In the genomic region with DNA sequence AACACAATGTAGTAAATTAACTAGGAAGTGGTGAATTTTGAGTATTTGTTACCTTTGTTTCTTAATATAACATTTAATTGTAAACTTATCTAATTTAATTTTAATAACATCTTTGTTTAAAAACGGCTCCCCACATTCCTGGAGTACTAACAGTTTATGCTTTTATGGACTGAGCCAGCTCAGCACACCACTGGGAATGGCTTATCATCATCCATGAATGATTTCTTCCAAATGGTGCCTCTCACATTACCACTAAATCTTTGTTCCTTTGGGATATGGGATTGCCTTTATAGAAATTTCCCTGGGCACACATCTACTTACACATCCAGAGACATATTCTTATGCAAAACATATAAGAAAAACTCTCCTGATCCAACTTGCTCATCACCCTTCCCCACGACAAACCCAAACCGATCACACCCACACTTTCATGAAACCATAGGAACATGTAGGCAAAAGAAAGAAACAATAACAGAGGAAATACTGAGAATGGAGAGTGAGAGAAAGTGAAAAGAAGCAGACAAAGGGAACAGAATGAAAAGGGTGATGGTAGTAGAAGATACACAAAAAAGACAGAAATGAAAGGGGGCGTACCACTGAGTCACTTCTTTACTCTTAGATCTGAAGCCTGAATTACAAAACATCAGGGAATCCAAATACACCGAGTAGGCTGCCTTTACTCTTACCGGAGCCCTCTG, we compare ENCODE assay signal across 29 cellular contexts. TPM values are rescaled to one million over a fixed set of nuclear protein-coding genes. Genes with fewer than 3 reads are reported as not detected.
DNase-seq lines count a peak whose midpoint lies in the region; ATAC-seq and TF ChIP-seq lines count a peak whose summit lies in the region.
"Had no signal": no experiment of that assay in that cellular context is flagged by ENCODE, and none has a peak within 500 bp of the region (broad histone marks: within the 10 kb centered on the region; RNA-seq: fewer than 3 reads in every experiment).

No MANE protein-coding gene starts in this region.

- no peak for TF ChIP-seq CTCF in neural progenitor cell (IDR thresholded peaks at IDR 0.05)

- whole genome bisulfite sequencing in right cardiac atrium, result 67% methylated on average over 6 of the region's 6 CpGs

- H3K9me3 ChIP-seq in right cardiac atrium (ENCODE audit: control insufficient read depth, low read length) (no peaks in the 10 kb centered on the region), neural progenitor cell (ENCODE audit: low read depth) (no peaks in the 10 kb centered on the region)
- H3K9me3 ChIP-seq: A549, BE2C, BLaER1 had no signal

- H3K36me3 ChIP-seq in neural progenitor cell, result no peaks in the 10 kb centered on the region
- H3K36me3 ChIP-seq: BE2C, BLaER1 had no signal

- H3F3A ChIP-seq in neural progenitor cell (ENCODE audit: low read depth), result no peaks in the 10 kb centered on the region

- DNase-seq in NCI-H2171 treated with DMSO at 0.1 percent for 48 hours (lab: John Stamatoyannopoulos, UW) (peak; percentile 36), NCI-H2171 (lab: John Stamatoyannopoulos, UW) (no peak), left ventricle myocardium superior (no peak), right cardiac atrium (no peak), neural progenitor cell (ENCODE audit: low spot score) (no peak), NCI-H748 treated with DMSO at 0.1 percent for 48 hours (lab: John Stamatoyannopoulos, UW) (no peak)
- DNase-seq: BE2C; C1 segment of cervical spinal cord; CD4-positive, alpha-beta memory T cell; CD4-positive, CD25-positive, alpha-beta regulatory T cell; CD8-positive, alpha-beta memory T cell; DMS 273 treated with DMSO at 0.1 percent for 48 hours; DMS153; DMS53; DMS79; DND-41; EL; GDM1 had no signal

- no peaks in the 10 kb centered on the region for H3K4me1 ChIP-seq in right cardiac atrium (ENCODE audit: control insufficient read depth, insufficient read depth, low read length)
- H3K4me1 ChIP-seq in neural progenitor cell, result peaks cover 6% of the 10 kb centered on the region
- H3K4me1 ChIP-seq: A549, BE2C, BLaER1 had no signal

- intact Hi-C loops in left ventricle myocardium superior (cut with micrococcal nuclease), result no loop called here
- intact Hi-C loops in right cardiac atrium (cut with DNase I), result no loop called here

- H3K4me1 Mint-ChIP-seq in activated T-helper 17 cell treated with anti-CD3 and anti-CD28 coated beads, Interleukin-2, amount 50 U/mL, for 72 hours, result no peaks in the 10 kb centered on the region
- H3K4me1 Mint-ChIP-seq in neural progenitor cell, result peaks cover 9% of the 10 kb centered on the region
- H3K4me1 Mint-ChIP-seq: CD14-positive monocyte; CD4-positive, alpha-beta memory T cell; CD8-positive, alpha-beta memory T cell had no signal

- H3K79me2 ChIP-seq in neural progenitor cell (ENCODE audit: low read depth), result no peaks in the 10 kb centered on the region

- no peak overlapping the region for H2AFZ ChIP-seq in neural progenitor cell (replicated peaks)

- H3K36me3 Mint-ChIP-seq in activated T-helper 17 cell treated with anti-CD3 and anti-CD28 coated beads, Interleukin-2, amount 50 U/mL, for 72 hours (ENCODE audit: low read depth), result no peaks in the 10 kb centered on the region
- no peaks in the 10 kb centered on the region for H3K36me3 Mint-ChIP-seq in neural progenitor cell
- H3K36me3 Mint-ChIP-seq: CD14-positive monocyte; CD4-positive, alpha-beta memory T cell; CD4-positive, CD25-positive, alpha-beta regulatory T cell; CD8-positive, alpha-beta memory T cell had no signal

- no peaks in the 10 kb centered on the region for H3K9me3 Mint-ChIP-seq in activated T-helper 17 cell treated with anti-CD3 and anti-CD28 coated beads, Interleukin-2, amount 50 U/mL, for 72 hours
- H3K9me3 Mint-ChIP-seq in neural progenitor cell, result no peaks in the 10 kb centered on the region
- H3K9me3 Mint-ChIP-seq: CD14-positive monocyte; CD4-positive, alpha-beta memory T cell; CD8-positive, alpha-beta memory T cell had no signal

- no peak overlapping the region for H3K4me3 Mint-ChIP-seq in activated T-helper 17 cell treated with anti-CD3 and anti-CD28 coated beads, Interleukin-2, amount 50 U/mL, for 72 hours
- no peak overlapping the region for H3K4me3 Mint-ChIP-seq in neural progenitor cell
- H3K4me3 Mint-ChIP-seq: CD14-positive monocyte; CD4-positive, alpha-beta memory T cell; CD4-positive, CD25-positive, alpha-beta regulatory T cell; CD8-positive, alpha-beta memory T cell had no signal

- no peak overlapping the region for H3K27ac Mint-ChIP-seq in activated T-helper 17 cell treated with anti-CD3 and anti-CD28 coated beads, Interleukin-2, amount 50 U/mL, for 72 hours
- no peak overlapping the region for H3K27ac Mint-ChIP-seq in neural progenitor cell
- H3K27ac Mint-ChIP-seq: CD14-positive monocyte; CD4-positive, alpha-beta memory T cell; CD4-positive, CD25-positive, alpha-beta regulatory T cell; CD8-positive, alpha-beta memory T cell had no signal

- H3K27me3 Mint-ChIP-seq in activated T-helper 17 cell treated with anti-CD3 and anti-CD28 coated beads, Interleukin-2, amount 50 U/mL, for 72 hours, result peaks cover 22% of the 10 kb centered on the region
- H3K27me3 Mint-ChIP-seq in neural progenitor cell (ENCODE audit: insufficient read depth, low read depth), result peaks cover 2% of the 10 kb centered on the region

- H4K20me1 ChIP-seq in neural progenitor cell (ENCODE audit: low read depth), result no peaks in the 10 kb centered on the region
- H4K20me1 ChIP-seq: BLaER1 had no signal

- H3K27ac ChIP-seq in right cardiac atrium (ENCODE audit: low read length), result no peak overlapping the region
- H3K27ac ChIP-seq in neural progenitor cell, result no peak overlapping the region
- H3K27ac ChIP-seq: 22Rv1, A549, BLaER1 had no signal

- H3K4me3 ChIP-seq in right cardiac atrium (ENCODE audit: low read length), result no peak overlapping the region
- no peak overlapping the region for H3K4me3 ChIP-seq in neural progenitor cell
- H3K4me3 ChIP-seq: A549, BLaER1, GM12878 had no signal

- H3K9ac ChIP-seq in neural progenitor cell, result no peak overlapping the region
- H3K9ac ChIP-seq: BLaER1 had no signal

- ATAC-seq in left ventricle myocardium superior (peak; percentile 58), right cardiac atrium (no peak), GM18861 (IDR thresholded peaks at IDR 0.05; ENCODE audit: unreplicated experiment) (no peak)
- ATAC-seq in activated T-helper 17 cell treated with anti-CD3 and anti-CD28 coated beads, Interleukin-2, amount 50 U/mL, for 72 hours (replicated peaks), result peak; percentile 53
- ATAC-seq: A549, GM12878 had no signal

- H3K4me2 ChIP-seq in neural progenitor cell, result peak overlapping the region; percentile 11
- H3K4me2 ChIP-seq: A549, BLaER1 had no signal

- H3K27me3 ChIP-seq in right cardiac atrium (ENCODE audit: control insufficient read depth, insufficient read depth) (no peaks in the 10 kb centered on the region), neural progenitor cell (no peaks in the 10 kb centered on the region)
- H3K27me3 ChIP-seq: BLaER1 had no signal

RNA-seq across cellular contexts. Expression of a gene that starts 58.5 kb away (rescaled TPM):
- total RNA-seq in left ventricle myocardium superior (not detected), right cardiac atrium (not detected), neural progenitor cell (ENCODE audit: low replicate concordance) (not detected in 2 replicates)
- polyA plus RNA-seq in right cardiac atrium, result not detected
- total RNA-seq in activated T-helper 17 cell treated with anti-CD3 and anti-CD28 coated beads, Interleukin-2, amount 50 U/mL, for 72 hours, result not detected
- total RNA-seq: A172; CD4-positive, alpha-beta memory T cell; CD4-positive, CD25-positive, alpha-beta regulatory T cell; CD8-positive, alpha-beta memory T cell; Daoy; G401; GM12878 had no signal
- polyA plus RNA-seq: A549; AG04450; CD14-positive monocyte; CD4-positive, alpha-beta memory T cell; CD4-positive, CD25-positive, alpha-beta regulatory T cell; CD8-positive, alpha-beta memory T cell; GM12878 had no signal

Comparison
In these comparisons a context has a peak if more than half of its experiments do, and no peak if none do; other contexts are left out.
1. ATAC-seq: peak in left ventricle myocardium superior (single experiment) and activated T-helper 17 cell treated with anti-CD3 and anti-CD28 coated beads, Interleukin-2, amount 50 U/mL, for 72 hours (single experiment); none in right cardiac atrium (0 of 2) and GM18861 (single experiment).